In genomic region chr11:16607675-16608644, GRCh38 we compare ENCODE assay signal across 9 cellular contexts.
DNase-seq lines count a peak whose midpoint lies in the region; ATAC-seq and TF ChIP-seq lines count a peak whose summit lies in the region.
"Had no signal": no experiment of that assay in that cellular context is flagged by ENCODE, and none has a peak within 500 bp of the region (broad histone marks: within the 10 kb centered on the region; RNA-seq: fewer than 3 reads in every experiment).

No MANE protein-coding gene starts in this region.

- no peaks in the 10 kb centered on the region for H3K36me3 ChIP-seq in Caco-2 (ENCODE audit: control insufficient read depth, insufficient read depth, low read length)
- no peaks in the 10 kb centered on the region for H3K36me3 ChIP-seq in right lobe of liver

- H3K4me1 Mint-ChIP-seq in Caco-2 (ENCODE audit: low read depth, unreplicated experiment), result peaks cover 5% of the 10 kb centered on the region

- 10% methylated on average over 25 of the region's 25 CpGs for WGBS in right lobe of liver (ENCODE audit: insufficient coverage, low coverage, low lambda C conversion rate, missing lambda C conversion rate)

- H3K27me3 Mint-ChIP-seq in Caco-2 (ENCODE audit: insufficient read depth, unreplicated experiment), result no peaks in the 10 kb centered on the region

- H3K9me3 ChIP-seq in Caco-2, result no peaks in the 10 kb centered on the region
- no peaks in the 10 kb centered on the region for H3K9me3 ChIP-seq in right lobe of liver

- H3K27ac ChIP-seq in right lobe of liver, result peak overlapping the region in 2 of 3 donors; percentile 75 to 84

- H3K4me1 ChIP-seq in Caco-2 (peaks cover 4% of the 10 kb centered on the region; the same call in 1 of the 2 replicates), right lobe of liver (peaks cover 0 to 19% (median 0%) of the 10 kb centered on the region in 4 donors)

- peak overlapping the region; percentile 74 for H3K4me3 ChIP-seq in Caco-2 (ENCODE audit: low read depth, low read length)
- peak overlapping the region; percentile 58 to 79 (median 65) for H3K4me3 ChIP-seq in right lobe of liver
- H3K4me3 ChIP-seq: GM12878 had no signal

- intact Hi-C loops in Caco-2 (cut with micrococcal nuclease; ENCODE audit: unreplicated experiment), result loop anchor here (2.0 to 5.0 kb wide), 6 partner anchors 151 to 566 kb away; partner anchors contain the start of gene SOX6
- intact Hi-C loops in right lobe of liver (cut with DNase I), result loop anchor here in 1 of 2 donors (10.0 kb wide), 1 partner anchor 413 kb away; no protein-coding TSS in a partner anchor

- ATAC-seq in right lobe of liver, result peak; percentile 11 to 44 (median 32)
- no peak for ATAC-seq in stimulated activated naive CD8-positive, alpha-beta T cell treated with anti-CD3 and anti-CD28 coated beads, Interleukin-15, Interleukin-2, amounts not matched to agents 100 U/mL and 50 U/mL, for 24 hours
- ATAC-seq in HG03442 (IDR thresholded peaks at IDR 0.05; ENCODE audit: unreplicated experiment), result no peak
- ATAC-seq: GM12878 had no signal

- H3K9me3 Mint-ChIP-seq in Caco-2 (ENCODE audit: unreplicated experiment), result no peaks in the 10 kb centered on the region

- POLR2A ChIA-PET in Caco-2 (lab: Charles Lee), result no interaction called here

- DNase-seq in Caco-2, result peak; percentile 66 to 70
- peak; percentile 42 for DNase-seq in NCI-H2196 (lab: John Stamatoyannopoulos, UW; ENCODE audit: unreplicated experiment)
- DNase-seq in dermis blood vessel endothelial cell, result peak; percentile 40
- DNase-seq in right lobe of liver, result peak; percentile 55 to 79 (median 68)
- DNase-seq in ureter (ENCODE audit: low spot score), result peak; percentile 52
- no peak for DNase-seq in stimulated activated CD4-positive, alpha-beta T cell treated with anti-CD3 and anti-CD28 coated beads, Interleukin-2, amount 100 ng/mL, for 24 hours
- DNase-seq in stimulated activated naive CD8-positive, alpha-beta T cell treated with anti-CD3 and anti-CD28 coated beads, Interleukin-15, Interleukin-2, amounts not matched to agents 100 U/mL and 50 U/mL, for 24 hours, result no peak

- no peaks in the 10 kb centered on the region; the same call in none of the 2 replicates for H3K27me3 ChIP-seq in Caco-2 (replicated peaks; ENCODE audit: control insufficient read depth, insufficient read depth, low read length)
- peaks cover 3 to 28% of the 10 kb centered on the region in 2 donors for H3K27me3 ChIP-seq in right lobe of liver

- no peak for TF ChIP-seq POLR2A in right lobe of liver (IDR thresholded peaks at IDR 0.05)

- H3K27ac Mint-ChIP-seq in Caco-2 (ENCODE audit: unreplicated experiment), result no peak overlapping the region

- BruUV-seq in Caco-2 (replicated peaks; lab: Mats Ljungman, UMichigan), result no TSS peak

- H3K36me3 Mint-ChIP-seq in Caco-2 (ENCODE audit: insufficient read depth, unreplicated experiment), result no peaks in the 10 kb centered on the region

- TF ChIP-seq CTCF in Caco-2 (IDR thresholded peaks at IDR 0.05; ENCODE audit: insufficient read depth in 1 of 2, low read depth in 1 of 2, low read length in 1 of 2, severe bottlenecking in 1 of 2, unreplicated experiment in 1 of 2) (no peak), right lobe of liver (IDR thresholded peaks at IDR 0.05) (no peak)

- CTCF ChIA-PET in Caco-2 (lab: Charles Lee), result interaction anchor here (0.6 to 1.4 kb wide), 4 partner anchors 211 to 761 kb away, joined by 3 to 6 read pairs (median 4); partner anchors contain the start of gene SOX6

- no peak overlapping the region for H3K4me3 Mint-ChIP-seq in Caco-2 (ENCODE audit: unreplicated experiment)

Comparison
In these comparisons a context has a peak if more than half of its experiments do, and no peak if none do; other contexts are left out.
1. DNase-seq: peak in Caco-2 (2 of 2), NCI-H2196 (single experiment), dermis blood vessel endothelial cell (single experiment), right lobe of liver (3 of 3) and ureter (single experiment); none in stimulated activated CD4-positive, alpha-beta T cell treated with anti-CD3 and anti-CD28 coated beads, Interleukin-2, amount 100 ng/mL, for 24 hours (0 of 2) and stimulated activated naive CD8-positive, alpha-beta T cell treated with anti-CD3 and anti-CD28 coated beads, Interleukin-15, Interleukin-2, amounts not matched to agents 100 U/mL and 50 U/mL, for 24 hours (single experiment).
2. ATAC-seq: peak in right lobe of liver (4 of 4); none in stimulated activated naive CD8-positive, alpha-beta T cell treated with anti-CD3 and anti-CD28 coated beads, Interleukin-15, Interleukin-2, amounts not matched to agents 100 U/mL and 50 U/mL, for 24 hours (single experiment) and HG03442 (single experiment).